ENCODE assay signal across 9 cellular contexts in genomic region chr2:196169521-196169920, GRCh38. TPM values are rescaled to one million over a fixed set of nuclear protein-coding genes. Genes with fewer than 3 reads are reported as not detected.
DNase-seq lines count a peak whose midpoint lies in the region; ATAC-seq and TF ChIP-seq lines count a peak whose summit lies in the region.
"Had no signal": no experiment of that assay in that cellular context is flagged by ENCODE, and none has a peak within 500 bp of the region (broad histone marks: within the 10 kb centered on the region; RNA-seq: fewer than 3 reads in every experiment).

No MANE protein-coding gene starts in this region.

- H3K27ac ChIP-seq in iPS-20b (ENCODE audit: low read length) (no peak overlapping the region), tibial artery (peak overlapping the region; percentile 79 to 89)

- no peak for DNase-seq in activated T-cell treated with anti-CD3 and anti-CD28 coated beads, Interleukin-2, amount 50 U/mL, for 4 hours
- no peak for DNase-seq in activated T-cell treated with anti-CD3 and anti-CD28 coated beads for 4 hours
- DNase-seq in WTC11 (ENCODE audit: low spot score), result no peak
- no peak for DNase-seq in tibial artery
- DNase-seq in cortex of kidney (lab: John Stamatoyannopoulos, UW), result no peak
- no peak for DNase-seq in dermis blood vessel endothelial cell
- DNase-seq: NCI-H1694 treated with DMSO at 0.1 percent for 48 hours had no signal

- H3K9me3 ChIP-seq in iPS-20b (ENCODE audit: insufficient read depth, low read depth, low read length), result no peaks in the 10 kb centered on the region
- no peaks in the 10 kb centered on the region for H3K9me3 ChIP-seq in tibial artery

- peak overlapping the region; percentile 93 for H3K4me3 ChIP-seq in iPS-20b (ENCODE audit: low read length)
- H3K4me3 ChIP-seq in tibial artery, result peak overlapping the region; percentile 81 to 98

- peaks cover 45% of the 10 kb centered on the region for H3K4me1 Mint-ChIP-seq in activated T-cell treated with anti-CD3 and anti-CD28 coated beads, Interleukin-2, amount 50 U/mL, for 4 hours (ENCODE audit: low read depth)
- H3K4me1 Mint-ChIP-seq in WTC11, result peaks cover 52% of the 10 kb centered on the region

- H3K36me3 ChIP-seq in iPS-20b (ENCODE audit: insufficient read depth, low read depth, low read length), result no peaks in the 10 kb centered on the region
- H3K36me3 ChIP-seq in tibial artery, result no peaks in the 10 kb centered on the region

- TF ChIP-seq CTCF in WTC11 (IDR thresholded peaks at IDR 0.05), result no peak
- no peak for TF ChIP-seq CTCF in tibial artery (IDR thresholded peaks at IDR 0.05)

- H3K27me3 ChIP-seq in iPS-20b (ENCODE audit: insufficient read depth, low read length) (peaks cover 35% of the 10 kb centered on the region), tibial artery (no peaks in the 10 kb centered on the region)

- H3K27ac Mint-ChIP-seq in WTC11, result no peak overlapping the region

- no peak overlapping the region for H3K9ac ChIP-seq in iPS-20b (ENCODE audit: low read depth, low read length)

- H3K4me1 ChIP-seq in iPS-20b (ENCODE audit: insufficient read depth, low read length) (peaks cover 36% of the 10 kb centered on the region), tibial artery (peaks cover 0 to 24% (median 4%) of the 10 kb centered on the region in 4 donors)

- no peak for ATAC-seq in activated T-cell treated with anti-CD3 and anti-CD28 coated beads, Interleukin-2, amount 50 U/mL, for 4 hours
- no peak for ATAC-seq in WTC11
- ATAC-seq in HG02870 (IDR thresholded peaks at IDR 0.05; ENCODE audit: unreplicated experiment), result no peak

- no peaks in the 10 kb centered on the region for H3K9me3 Mint-ChIP-seq in activated T-cell treated with anti-CD3 and anti-CD28 coated beads, Interleukin-2, amount 50 U/mL, for 4 hours
- no peaks in the 10 kb centered on the region for H3K9me3 Mint-ChIP-seq in WTC11

- no peaks in the 10 kb centered on the region for H3K27me3 Mint-ChIP-seq in activated T-cell treated with anti-CD3 and anti-CD28 coated beads, Interleukin-2, amount 50 U/mL, for 4 hours (ENCODE audit: low read depth)
- peaks cover 20% of the 10 kb centered on the region for H3K27me3 Mint-ChIP-seq in WTC11 (ENCODE audit: low read depth)

- POLR2A ChIA-PET in WTC11 (lab: Charles Lee), result no interaction called here

- CTCF ChIA-PET in WTC11 (lab: Charles Lee), result interaction anchor here (2.6 kb wide), 1 partner anchor 91 kb away, joined by 11 read pairs; no protein-coding TSS in a partner anchor

- intact Hi-C loops in tibial artery (cut with DNase I; ENCODE audit: low total_unique reads), result no loop called here

- peak overlapping the region; percentile 98 for H3K4me3 Mint-ChIP-seq in activated T-cell treated with anti-CD3 and anti-CD28 coated beads, Interleukin-2, amount 50 U/mL, for 4 hours
- H3K4me3 Mint-ChIP-seq in WTC11, result peak overlapping the region; percentile 88

- H3K36me3 Mint-ChIP-seq in activated T-cell treated with anti-CD3 and anti-CD28 coated beads, Interleukin-2, amount 50 U/mL, for 4 hours (ENCODE audit: insufficient read depth), result peaks cover 35% of the 10 kb centered on the region
- no peaks in the 10 kb centered on the region for H3K36me3 Mint-ChIP-seq in WTC11

TF ChIP-seq in WTC11, 78 proteins besides CTCF, POLR2A, EP300 and RAD21:
- TF ChIP-seq EMX1 (CRISPR knock-in tag; IDR thresholded peaks at IDR 0.05), result no peak
- TF ChIP-seq ZSCAN18 (CRISPR knock-in tag; IDR thresholded peaks at IDR 0.05), result no peak
- TF ChIP-seq ZNF532 (CRISPR knock-in tag; IDR thresholded peaks at IDR 0.05; ENCODE audit: borderline replicate concordance), result no peak
- TF ChIP-seq NFATC4 (CRISPR knock-in tag; IDR thresholded peaks at IDR 0.05), result no peak
- no peak for TF ChIP-seq MAX (CRISPR knock-in tag; IDR thresholded peaks at IDR 0.05)
- TF ChIP-seq TEAD1 (CRISPR knock-in tag; IDR thresholded peaks at IDR 0.05), result no peak
- no peak for TF ChIP-seq TEAD4 (CRISPR knock-in tag; IDR thresholded peaks at IDR 0.05)
- TF ChIP-seq HMGA2 (CRISPR knock-in tag; IDR thresholded peaks at IDR 0.05), result no peak
- no peak for TF ChIP-seq ZBTB21 (CRISPR knock-in tag; IDR thresholded peaks at IDR 0.05; ENCODE audit: borderline replicate concordance)
- no peak for TF ChIP-seq ATF1 (CRISPR knock-in tag; IDR thresholded peaks at IDR 0.05)
- no peak for TF ChIP-seq ZMAT4 (CRISPR knock-in tag; IDR thresholded peaks at IDR 0.05)
- TF ChIP-seq FOXJ3 (CRISPR knock-in tag; IDR thresholded peaks at IDR 0.05; ENCODE audit: borderline replicate concordance), result no peak

RNA-seq across cellular contexts. Expression of gene STK17B, which starts 1.9 kb away (rescaled TPM):
- total RNA-seq in activated T-cell treated with anti-CD3 and anti-CD28 coated beads, Interleukin-2, amount 50 U/mL, for 4 hours, result 100 to 1,000 TPM; 107 to 166 (median 129) TPM
- total RNA-seq in WTC11 (2021) (11.2 to 11.8 TPM (median 11.7 TPM) in 3 replicates), dermis blood vessel endothelial cell (12.3 and 19.7 TPM in 2 replicates)
